Comparison of ENCODE assay signal across 26 cellular contexts in genomic region chr3:111568906-111569305, GRCh38. TPM values are rescaled to one million over a fixed set of nuclear protein-coding genes. Genes with fewer than 3 reads are reported as not detected.
"Had no signal": no experiment of that assay in that cellular context is flagged by ENCODE, and none has a peak within 500 bp of the region (broad histone marks: within the 10 kb centered on the region; RNA-seq: fewer than 3 reads in every experiment).

No MANE protein-coding gene starts in this region.

- H3K27ac Mint-ChIP-seq: natural killer cell; progenitor cell of endocrine pancreas; stimulated activated memory B cell treated with anti-CD40 and anti-IgM and Interleukin-4, amounts not matched to agents 10 μg/mL and 1 μg/mL and 100 μg/mL, for 72 hours; type B pancreatic cell had no signal

- H3K4me1 ChIP-seq: esophagus squamous epithelium, gastrocnemius medialis, lower lobe of right lung, parathyroid adenoma, right lobe of liver, testis, tibial artery had no signal

- H3K9ac ChIP-seq: parathyroid adenoma had no signal

- H3K36me3 Mint-ChIP-seq: stimulated activated memory B cell treated with anti-CD40 and anti-IgM and Interleukin-4, amounts not matched to agents 10 μg/mL and 1 μg/mL and 100 μg/mL, for 72 hours; type B pancreatic cell had no signal

- H3K79me2 ChIP-seq: parathyroid adenoma had no signal

- H3K4me3 ChIP-seq: esophagus squamous epithelium, gastrocnemius medialis, lower lobe of right lung, right lobe of liver, testis, tibial artery had no signal

- DNase-seq: cortex of kidney; effector memory CD8-positive, alpha-beta T cell; erythroblast; esophagus squamous epithelium; gastrocnemius medialis; head of caudate nucleus; left ventricle myocardium superior; lower lobe of right lung; natural killer cell; right lobe of liver; stimulated activated CD4-positive, alpha-beta T cell treated with anti-CD3 and anti-CD28 coated beads, Interleukin-2, amount 100 ng/mL, for 24 hours; stimulated activated CD4-positive, alpha-beta T cell treated with anti-CD3 and anti-CD28 coated beads, Interleukin-4, amount 100 ng/mL, for 4 hours; stimulated activated naive CD8-positive, alpha-beta T cell treated with anti-CD3 and anti-CD28 coated beads, Interleukin-15, Interleukin-2, amounts not matched to agents 100 U/mL and 50 U/mL, for 24 hours; substantia nigra; testis; tibial artery had no signal

- H3K27me3 ChIP-seq: gastrocnemius medialis, right lobe of liver, testis, tibial artery had no signal

- H3K27me3 Mint-ChIP-seq: effector memory CD8-positive, alpha-beta T cell; progenitor cell of endocrine pancreas; type B pancreatic cell had no signal

- H3K36me3 ChIP-seq: esophagus squamous epithelium, gastrocnemius medialis, lower lobe of right lung, right lobe of liver, tibial artery had no signal

- H3K27ac ChIP-seq: esophagus squamous epithelium, gastrocnemius medialis, lower lobe of right lung, parathyroid adenoma, right lobe of liver, testis, tibial artery had no signal

- H3K4me3 Mint-ChIP-seq: effector memory CD8-positive, alpha-beta T cell; natural killer cell; stimulated activated memory B cell treated with anti-CD40 and anti-IgM and Interleukin-4, amounts not matched to agents 10 μg/mL and 1 μg/mL and 100 μg/mL, for 72 hours; type B pancreatic cell had no signal

- ATAC-seq: effector memory CD8-positive, alpha-beta T cell; gastrocnemius medialis; left ventricle myocardium superior; lower lobe of right lung; natural killer cell; right lobe of liver; stimulated activated memory B cell treated with anti-CD40 and anti-IgM and Interleukin-4, amounts not matched to agents 10 μg/mL and 1 μg/mL and 100 μg/mL, for 72 hours; stimulated activated naive CD8-positive, alpha-beta T cell treated with anti-CD3 and anti-CD28 coated beads, Interleukin-15, Interleukin-2, amounts not matched to agents 100 U/mL and 50 U/mL, for 24 hours had no signal

- H2AFZ ChIP-seq: parathyroid adenoma had no signal

- H3K9me3 ChIP-seq: esophagus squamous epithelium, gastrocnemius medialis, lower lobe of right lung, right lobe of liver, testis, tibial artery had no signal

RNA-seq across cellular contexts. Expression of gene ZBED2, which starts 26.2 kb away (rescaled TPM):
- total RNA-seq: dermis microvascular lymphatic vessel endothelial cell, fibroblast of villous mesenchyme, gastrocnemius medialis, left ventricle myocardium superior, mesenteric fat pad, progenitor cell of endocrine pancreas, right lobe of liver, testis, urinary bladder had no signal
- polyA plus RNA-seq: neural cell had no signal

RNA-seq across cellular contexts. Expression of gene CD96, which starts 26.9 kb away (rescaled TPM):
- total RNA-seq: dermis microvascular lymphatic vessel endothelial cell, fibroblast of villous mesenchyme, glomerular endothelial cell, progenitor cell of endocrine pancreas had no signal
- polyA plus RNA-seq: neural cell had no signal
